20 cellular contexts compared by ENCODE assay signal in genomic region chr6:161437851-161438250, GRCh38.
DNase-seq lines count a peak whose midpoint lies in the region; ATAC-seq, FAIRE-seq and TF ChIP-seq lines count a peak whose summit lies in the region.
"Had no signal": no experiment of that assay in that cellular context is flagged by ENCODE, and none has a peak within 500 bp of the region (broad histone marks: within the 10 kb centered on the region; RNA-seq: fewer than 3 reads in every experiment).

No MANE protein-coding gene starts in this region.

- H3K9me3 Mint-ChIP-seq in H9, result no peaks in the 10 kb centered on the region
- H3K9me3 Mint-ChIP-seq: CD8-positive, alpha-beta memory T cell had no signal

- H3K56ac ChIP-seq in H9 (ENCODE audit: insufficient read length, low read depth, low read length), result no peak overlapping the region

- H4K5ac ChIP-seq in H9 (ENCODE audit: insufficient read length, low read depth, low read length), result no peak overlapping the region

- TF ChIP-seq EP300 in A549 (IDR thresholded peaks at IDR 0.05) (no peak), tibial nerve (IDR thresholded peaks at IDR 0.05) (no peak)

- no peak overlapping the region for H2BK15ac ChIP-seq in H9 (ENCODE audit: low read depth, low read length)

- H3K4ac ChIP-seq in H9 (ENCODE audit: low read depth, low read length), result no peak overlapping the region

- H3K23ac ChIP-seq in H9 (ENCODE audit: insufficient read length, low read depth, low read length), result no peak overlapping the region

- H3K4me2 ChIP-seq in A549 (no peak overlapping the region), H9 (ENCODE audit: insufficient read depth, insufficient read length, low read length) (no peak overlapping the region)
- H3K4me2 ChIP-seq: PC-9 had no signal

- intact Hi-C loops in thyroid gland (cut with DNase I), result no loop called here

- H2AFZ ChIP-seq in H9 (ENCODE audit: low read length), result no peak overlapping the region
- H2AFZ ChIP-seq: PC-9 had no signal

- FAIRE-seq in A549 (lab: Jason Lieb, UNC) (peak; percentile 59), RCC 7860 (lab: Jason Lieb, UNC) (no peak)

- H3K4me1 ChIP-seq in A549 (peaks cover 47% of the 10 kb centered on the region), H9 (ENCODE audit: insufficient read depth, low read length) (no peaks in the 10 kb centered on the region), thyroid gland (peaks cover 8 to 11% of the 10 kb centered on the region in 2 donors), tibial nerve (peaks cover 0 to 35% (median 4%) of the 10 kb centered on the region in 4 donors)

- H3K9ac ChIP-seq in H9 (ENCODE audit: extremely low read depth, insufficient read length, low read length), result no peak overlapping the region

- H3K4me3 Mint-ChIP-seq in H9, result no peak overlapping the region
- H3K4me3 Mint-ChIP-seq: CD8-positive, alpha-beta memory T cell; HFFc6 had no signal

- no peaks in the 10 kb centered on the region for H3K79me1 ChIP-seq in H9 (ENCODE audit: insufficient read depth, low read depth, low read length, poor library complexity, severe bottlenecking)

- ATAC-seq in A549, result no peak

- H3K27ac ChIP-seq in A549 (peak overlapping the region; percentile 16 to 95; a peak in 2 of 6 replicates), H9 (ENCODE audit: insufficient read length, low read depth, low read length) (no peak overlapping the region), thyroid gland (no peak overlapping the region), tibial nerve (no peak overlapping the region)
- H3K27ac ChIP-seq: C4-2B, PC-9 had no signal

- no peak overlapping the region for H2BK20ac ChIP-seq in H9 (ENCODE audit: low read depth, low read length, poor library complexity, severe bottlenecking)

- no peak overlapping the region for H2AK5ac ChIP-seq in H9 (ENCODE audit: insufficient read length, low read length)

- H3K9me3 ChIP-seq in A549 (no peaks in the 10 kb centered on the region), H9 (ENCODE audit: control insufficient read depth, low read depth, low read length) (no peaks in the 10 kb centered on the region), thyroid gland (no peaks in the 10 kb centered on the region), tibial nerve (no peaks in the 10 kb centered on the region)
- H3K9me3 ChIP-seq: SJCRH30 had no signal

- whole genome bisulfite sequencing in A549 (ENCODE audit: missing lambda C conversion rate), result 50% methylated on average over 3 of the region's 3 CpGs
- WGBS in H9 (ENCODE audit: extremely low coverage, insufficient read length, low lambda C conversion rate), result no CpG with 5 or more reads among the region's 3 CpGs
- 95 to 99% methylated on average over 3 of the region's 3 CpGs for WGBS in thyroid gland, 2 donors
- 92 to 96% methylated on average over 3 of the region's 3 CpGs for WGBS in tibial nerve, 2 donors

- no peak overlapping the region for H3K14ac ChIP-seq in H9 (ENCODE audit: insufficient read depth, low read length)

- H3K36me3 ChIP-seq in thyroid gland (no peaks in the 10 kb centered on the region), tibial nerve (no peaks in the 10 kb centered on the region)
- H3K36me3 ChIP-seq: SJCRH30 had no signal

- no peak overlapping the region for H4K8ac ChIP-seq in H9 (replicated peaks; ENCODE audit: insufficient read length, low read depth, low read length)

- H2BK5ac ChIP-seq in H9 (ENCODE audit: insufficient read length, low read length), result no peak overlapping the region

- peaks cover 18% of the 10 kb centered on the region for H3K27me3 Mint-ChIP-seq in H9 (ENCODE audit: low read depth)

- DNase-seq in A549 (ENCODE audit: low read depth in 1 of 2, low spot score in 1 of 2), result no peak
- DNase-seq in HCEC 1CT, result peak; percentile 65
- DNase-seq in RCC 7860 (ENCODE audit: low spot score), result peak; percentile 24
- peak; percentile 62 for DNase-seq in fibroblast of mammary gland (ENCODE audit: low read depth)
- no peak for DNase-seq in glomerular visceral epithelial cell (ENCODE audit: extremely low spot score)
- DNase-seq in H9, result no peak
- DNase-seq in thyroid gland, result no peak
- no peak for DNase-seq in tibial nerve (ENCODE audit: low spot score in 2 of 2)
- DNase-seq: 8988T; CD8-positive, alpha-beta memory T cell; DMS53; HFFc6; KG1; MV-4-11; NCI-H1417; NCI-H1694 treated with DMSO at 0.1 percent for 48 hours; NCI-H446 treated with DMSO at 0.1 percent for 48 hours; PC-9; SJCRH30 had no signal

- no peaks in the 10 kb centered on the region for H4K20me1 ChIP-seq in H9 (ENCODE audit: control insufficient read depth, insufficient read depth, insufficient read length)

- TF ChIP-seq POLR2A in A549 (IDR thresholded peaks at IDR 0.05; ENCODE audit: low read length) (no peak), thyroid gland (IDR thresholded peaks at IDR 0.05) (no peak), tibial nerve (IDR thresholded peaks at IDR 0.05) (no peak)

- TF ChIP-seq CTCF in A549 (IDR thresholded peaks at IDR 0.05), result no peak
- TF ChIP-seq CTCF in fibroblast of mammary gland (conservative IDR thresholded peaks at IDR 0.05; ENCODE audit: control insufficient read depth, insufficient read depth, low read depth, low read length), result no peak
- no peak for TF ChIP-seq CTCF in H9 (conservative IDR thresholded peaks at IDR 0.05)
- TF ChIP-seq CTCF in thyroid gland (IDR thresholded peaks at IDR 0.05), result no peak
- no peak for TF ChIP-seq CTCF in tibial nerve (IDR thresholded peaks at IDR 0.05)

- no peak overlapping the region for H3K18ac ChIP-seq in H9 (ENCODE audit: insufficient read length, low read depth, low read length)

- H2BK12ac ChIP-seq in H9 (ENCODE audit: insufficient read length, low read depth, low read length), result no peak overlapping the region

- POLR2A ChIA-PET in A549 (lab: Yijun Ruan, JAX), result interaction anchor here (1.2 kb wide), 1 partner anchor 25 kb away, joined by 3 read pairs; no protein-coding TSS in a partner anchor

- H3K27me3 ChIP-seq in H9 (ENCODE audit: insufficient read depth, low read length), result no peaks in the 10 kb centered on the region
- H3K27me3 ChIP-seq in thyroid gland, result no peaks in the 10 kb centered on the region
- H3K27me3 ChIP-seq in tibial nerve, result no peaks in the 10 kb centered on the region
- H3K27me3 ChIP-seq: SJCRH30 had no signal

- no peak overlapping the region for H3K27ac Mint-ChIP-seq in H9
- H3K27ac Mint-ChIP-seq: CD8-positive, alpha-beta memory T cell; HFFc6 had no signal

- H4K91ac ChIP-seq in H9 (ENCODE audit: insufficient read length, low read depth, low read length), result no peak overlapping the region

- CTCF ChIA-PET in A549 (lab: Yijun Ruan, JAX), result interaction anchor here (1.6 to 2.3 kb wide), 2 partner anchors 10 to 19 kb away, joined by 4 to 11 read pairs; no protein-coding TSS in a partner anchor

- TF ChIP-seq RAD21 in A549 (conservative IDR thresholded peaks at IDR 0.05 in 1 of 2, IDR thresholded peaks at IDR 0.05 in 1 of 2), result no peak

- H3K4me1 Mint-ChIP-seq in H9, result peaks cover 23 to 42% of the 10 kb centered on the region in 2 experiments
- H3K4me1 Mint-ChIP-seq: CD8-positive, alpha-beta memory T cell had no signal

- no peaks in the 10 kb centered on the region for H3K36me3 Mint-ChIP-seq in H9 (ENCODE audit: insufficient read depth in 1 of 3, low read depth in 3 of 3)
- H3K36me3 Mint-ChIP-seq: CD8-positive, alpha-beta memory T cell had no signal

- no peaks in the 10 kb centered on the region for H3K79me2 ChIP-seq in H9 (ENCODE audit: insufficient read depth, low read length)

- no peak overlapping the region for H2BK120ac ChIP-seq in H9 (ENCODE audit: low read depth, low read length, poor library complexity, severe bottlenecking)

- H3K4me3 ChIP-seq in A549 (no peak overlapping the region), fibroblast of mammary gland (ENCODE audit: control insufficient read depth, low read depth, low read length) (no peak overlapping the region), thyroid gland (replicated peaks in 1 of 3) (no peak overlapping the region), tibial nerve (no peak overlapping the region)
- H3K4me3 ChIP-seq: PC-9, SJCRH30 had no signal

- no peak overlapping the region for H3T11ph ChIP-seq in H9 (ENCODE audit: low read length)

- H3K23me2 ChIP-seq in H9 (ENCODE audit: insufficient read length, low read depth, low read length, poor library complexity, severe bottlenecking), result no peaks in the 10 kb centered on the region

TF ChIP-seq in A549, 52 proteins besides CTCF, POLR2A, EP300 and RAD21:
- no peak for TF ChIP-seq MAFK (IDR thresholded peaks at IDR 0.05; ENCODE audit: partially characterized antibody)
- TF ChIP-seq E2F6 (IDR thresholded peaks at IDR 0.05; ENCODE audit: borderline replicate concordance, low read depth), result no peak

Comparison
In these comparisons a context has a peak if more than half of its experiments do, and no peak if none do; other contexts are left out.
1. DNase-seq: peak in HCEC 1CT (single experiment), RCC 7860 (single experiment) and fibroblast of mammary gland (single experiment); none in A549 (0 of 2), glomerular visceral epithelial cell (single experiment), H9 (single experiment), thyroid gland (0 of 2) and tibial nerve (0 of 2).
2. H3K27ac ChIP-seq: peak in A549 (2 of 2); none in H9 (single experiment), thyroid gland (0 of 3) and tibial nerve (0 of 4).